ENCODE assay signal across 1 cellular context in genomic region chr3:66501483-66502266, GRCh38.
TF ChIP-seq lines count a peak whose summit lies in the region.

No MANE protein-coding gene starts in this region.

TF ChIP-seq in GM23338, 12 proteins besides CTCF, POLR2A, EP300 and RAD21 (continued from another document):
- TF ChIP-seq ZNF462 (CRISPR knock-in tag; IDR thresholded peaks at IDR 0.05) (no peak), ZNF331 (CRISPR knock-in tag; IDR thresholded peaks at IDR 0.05; ENCODE audit: low read depth) (no peak)
